ENCODE assay signal across 2 cellular contexts in genomic region chr17:38719943-38720641, GRCh38.
TF ChIP-seq lines count a peak whose summit lies in the region.

No MANE protein-coding gene starts in this region.

TF ChIP-seq in HepG2, 621 proteins besides CTCF, POLR2A, EP300 and RAD21 (continues in another document):
- TF ChIP-seq BRCA1 (CRISPR knock-in tag; IDR thresholded peaks at IDR 0.05) (no peak), PBX3 (CRISPR knock-in tag; IDR thresholded peaks at IDR 0.05; ENCODE audit: borderline replicate concordance) (no peak), XBP1 (CRISPR knock-in tag; IDR thresholded peaks at IDR 0.05) (no peak), NFE2L1 (CRISPR knock-in tag; IDR thresholded peaks at IDR 0.05; ENCODE audit: borderline replicate concordance) (0 out of 2 replicates have a peak, but pooled peaks have one; percentile 37), ZNF672 (CRISPR knock-in tag; IDR thresholded peaks at IDR 0.05) (no peak), ZNF678 (CRISPR knock-in tag; IDR thresholded peaks at IDR 0.05) (no peak), ZFP91 (CRISPR knock-in tag; IDR thresholded peaks at IDR 0.05; ENCODE audit: borderline replicate concordance) (0 out of 2 replicates have a peak, but pooled peaks have one; percentile 30), CHD4 (IDR thresholded peaks at IDR 0.05; ENCODE audit: borderline replicate concordance, low read length) (no peak), HNRNPK (IDR thresholded peaks at IDR 0.05; ENCODE audit: low read depth, low read length, poor library complexity, severe bottlenecking) (peak; percentile 5), ZNF329 (CRISPR knock-in tag; IDR thresholded peaks at IDR 0.05; ENCODE audit: low read depth) (no peak), HBP1 (CRISPR knock-in tag; IDR thresholded peaks at IDR 0.05; ENCODE audit: low read depth) (no peak), AGO2 (optimal IDR thresholded peaks at IDR 0.05; ENCODE audit: low read depth, low read length) (peak; percentile 89), NR3C1 (CRISPR knock-in tag; IDR thresholded peaks at IDR 0.05) (no peak), ZBTB46 (CRISPR knock-in tag; IDR thresholded peaks at IDR 0.05; ENCODE audit: borderline replicate concordance) (no peak), ZNF687 (CRISPR knock-in tag; IDR thresholded peaks at IDR 0.05) (peak; percentile 30; the same call in 1 of the 2 replicates), MATR3 (CRISPR knock-in tag; IDR thresholded peaks at IDR 0.05) (no peak), NR0B2 (CRISPR knock-in tag; IDR thresholded peaks at IDR 0.05) (no peak)

TF ChIP-seq in WTC11, 78 proteins besides CTCF, POLR2A, EP300 and RAD21 (continues in another document):
- TF ChIP-seq ATF2 (CRISPR knock-in tag; IDR thresholded peaks at IDR 0.05; ENCODE audit: borderline replicate concordance, low read depth) (no peak), KAT7 (CRISPR knock-in tag; IDR thresholded peaks at IDR 0.05; ENCODE audit: borderline replicate concordance) (no peak), SP1 (CRISPR knock-in tag; conservative IDR thresholded peaks at IDR 0.05) (peak; percentile 56), ZNF423 (CRISPR knock-in tag; IDR thresholded peaks at IDR 0.05) (no peak), ZNF425 (CRISPR knock-in tag; conservative IDR thresholded peaks at IDR 0.05) (no peak), ZSCAN18 (CRISPR knock-in tag; IDR thresholded peaks at IDR 0.05) (no peak), E2F1 (CRISPR knock-in tag; IDR thresholded peaks at IDR 0.05) (no peak), ZNF232 (CRISPR knock-in tag; IDR thresholded peaks at IDR 0.05) (no peak), RORB (CRISPR knock-in tag; IDR thresholded peaks at IDR 0.05) (no peak), IRF1 (CRISPR knock-in tag; IDR thresholded peaks at IDR 0.05) (no peak), ZNF219 (CRISPR knock-in tag; IDR thresholded peaks at IDR 0.05; ENCODE audit: borderline replicate concordance) (no peak), TEAD1 (CRISPR knock-in tag; IDR thresholded peaks at IDR 0.05) (no peak), ZNF396 (CRISPR knock-in tag; IDR thresholded peaks at IDR 0.05; ENCODE audit: borderline replicate concordance) (no peak), NR2C2 (CRISPR knock-in tag; IDR thresholded peaks at IDR 0.05) (no peak), ZNF317 (CRISPR knock-in tag; IDR thresholded peaks at IDR 0.05; ENCODE audit: borderline replicate concordance, low read depth) (no peak), ESRRA (CRISPR knock-in tag; IDR thresholded peaks at IDR 0.05; ENCODE audit: borderline replicate concordance) (no peak), NR3C1 (CRISPR knock-in tag; conservative IDR thresholded peaks at IDR 0.05; ENCODE audit: low read depth) (no peak), TCF7 (CRISPR knock-in tag; IDR thresholded peaks at IDR 0.05; ENCODE audit: low read depth) (no peak), MYBL2 (CRISPR knock-in tag; IDR thresholded peaks at IDR 0.05) (no peak), AFF4 (CRISPR knock-in tag; IDR thresholded peaks at IDR 0.05; ENCODE audit: borderline replicate concordance) (no peak), PREB (CRISPR knock-in tag; IDR thresholded peaks at IDR 0.05; ENCODE audit: borderline replicate concordance) (no peak), ZNF532 (CRISPR knock-in tag; IDR thresholded peaks at IDR 0.05; ENCODE audit: borderline replicate concordance) (no peak), ATF3 (CRISPR knock-in tag; conservative IDR thresholded peaks at IDR 0.05) (no peak), ZNF138 (CRISPR knock-in tag; conservative IDR thresholded peaks at IDR 0.05) (no peak), CREM (CRISPR knock-in tag; IDR thresholded peaks at IDR 0.05) (no peak), AR (CRISPR knock-in tag; IDR thresholded peaks at IDR 0.05) (no peak), FOXP1 (CRISPR knock-in tag; IDR thresholded peaks at IDR 0.05; ENCODE audit: borderline replicate concordance) (peak; percentile 47; the same call in 1 of the 2 replicates), SMAD3 (CRISPR knock-in tag; IDR thresholded peaks at IDR 0.05; ENCODE audit: borderline replicate concordance) (no peak), CBFB (CRISPR knock-in tag; IDR thresholded peaks at IDR 0.05; ENCODE audit: low read depth) (no peak)
